Comparison of ENCODE assay signal across 17 cellular contexts in genomic region chr13:111284579-111284978, GRCh38. TPM values are rescaled to one million over a fixed set of nuclear protein-coding genes. Genes with fewer than 3 reads are reported as not detected.
DNase-seq lines count a peak whose midpoint lies in the region; ATAC-seq and TF ChIP-seq lines count a peak whose summit lies in the region.
"Had no signal": no experiment of that assay in that cellular context is flagged by ENCODE, and none has a peak within 500 bp of the region (broad histone marks: within the 10 kb centered on the region; RNA-seq: fewer than 3 reads in every experiment).

No MANE protein-coding gene starts in this region.

- no peak overlapping the region for H3K9ac ChIP-seq in trophoblast cell (ENCODE audit: low read length)

- H3K4me1 Mint-ChIP-seq in endothelial cell (ENCODE audit: unreplicated experiment): peaks cover 4% of the 10 kb centered on the region

- TF ChIP-seq CTCF in endothelial cell (IDR thresholded peaks at IDR 0.05; ENCODE audit: unreplicated experiment) (no peak), GM10266 (IDR thresholded peaks at IDR 0.05; ENCODE audit: control insufficient read depth, insufficient read depth, low read depth, missing control alignments) (no peak), GM10248 (IDR thresholded peaks at IDR 0.05; ENCODE audit: control extremely low read depth, extremely low read depth, low read depth, missing control alignments) (no peak)

- peaks cover 59% of the 10 kb centered on the region for H3K36me3 Mint-ChIP-seq in endothelial cell (ENCODE audit: low read depth, unreplicated experiment)

- no peak overlapping the region for H3K14ac ChIP-seq in trophoblast cell (ENCODE audit: low read length)

- H3K4me3 ChIP-seq in trophoblast cell (ENCODE audit: low read depth, low read length) (peak overlapping the region; percentile 53), aorta (ENCODE audit: low read length in 2 of 2) (no peak overlapping the region)

- H3K9me3 ChIP-seq in trophoblast cell (ENCODE audit: insufficient read depth, low read depth, low read length) (no peaks in the 10 kb centered on the region), aorta (ENCODE audit: control insufficient read depth, low read length) (no peaks in the 10 kb centered on the region)

- H3K36me3 ChIP-seq in trophoblast cell (ENCODE audit: control insufficient read depth in 1 of 2, insufficient read depth in 2 of 2, low read length in 2 of 2) (peaks cover 48 to 61% of the 10 kb centered on the region in 2 experiments), aorta (ENCODE audit: control insufficient read depth in 1 of 2, insufficient read depth in 2 of 2, low read length in 1 of 2) (peaks cover 0 to 7% of the 10 kb centered on the region in 2 donors)

- no peak overlapping the region for H2BK120ac ChIP-seq in trophoblast cell (ENCODE audit: insufficient read depth, low read length, poor library complexity)

- H3K4me3 Mint-ChIP-seq in endothelial cell (ENCODE audit: unreplicated experiment): peak overlapping the region; percentile 17
- H3K4me3 Mint-ChIP-seq: CD14-positive monocyte; CD8-positive, alpha-beta T cell; HFFc6 had no signal

- WGBS in trophoblast cell (ENCODE audit: extremely low coverage, insufficient coverage, insufficient read length): no CpG with 5 or more reads among the region's 14 CpGs
- WGBS in aorta, 2 donors: 45 to 51% methylated on average over 14 of the region's 14 CpGs

- no peak overlapping the region for H2AFZ ChIP-seq in trophoblast cell (ENCODE audit: insufficient read depth, low read length, poor library complexity)

- H3K4ac ChIP-seq in trophoblast cell (ENCODE audit: low read depth, low read length): no peak overlapping the region

- no peak overlapping the region for H4K12ac ChIP-seq in trophoblast cell (ENCODE audit: low read depth, low read length)

- H3K23ac ChIP-seq in trophoblast cell (ENCODE audit: low read length): no peak overlapping the region

- peak; percentile 22 for DNase-seq in NCI-H1092 treated with DMSO at 0.1 percent for 48 hours (lab: John Stamatoyannopoulos, UW)
- DNase-seq in NCI-H1092 (lab: John Stamatoyannopoulos, UW): no peak
- no peak for DNase-seq in endothelial cell (ENCODE audit: low spot score)
- DNase-seq in trophoblast cell: no peak
- no peak for DNase-seq in aorta
- DNase-seq in activated CD8-positive, alpha-beta memory T cell treated with anti-CD3 and anti-CD28 coated beads, Interleukin-2, amount 50 U/mL, for 48 hours: no peak
- no peak for DNase-seq in GM10266 (ENCODE audit: extremely low spot score)
- DNase-seq in GM10248 (ENCODE audit: extremely low spot score): no peak
- DNase-seq: CD8-positive, alpha-beta T cell; COR-L47; DND-41; GDM1; HCEC 1CT; HFFc6 had no signal

- no peak overlapping the region for H3K4me2 ChIP-seq in trophoblast cell (ENCODE audit: low read length)

- H2BK12ac ChIP-seq in trophoblast cell (ENCODE audit: low read length): no peak overlapping the region

- no peak overlapping the region for H3K18ac ChIP-seq in trophoblast cell (ENCODE audit: low read length)

- peaks cover 1% of the 10 kb centered on the region for H3K79me2 ChIP-seq in trophoblast cell (ENCODE audit: control insufficient read depth, insufficient read depth, low read length, poor library complexity)

- no peak overlapping the region for H4K91ac ChIP-seq in trophoblast cell (ENCODE audit: low read depth, low read length)

- POLR2A ChIA-PET in GM10248 (lab: Yijun Ruan, JAX): no interaction called here

- CTCF ChIA-PET in GM10248 (lab: Yijun Ruan, JAX): interaction anchor here (1.0 to 1.5 kb wide), 4 partner anchors 9 to 217 kb away, joined by 3 to 4 read pairs (median 3); no protein-coding TSS in a partner anchor

- no peak overlapping the region for H3K27ac Mint-ChIP-seq in endothelial cell (ENCODE audit: unreplicated experiment)
- H3K27ac Mint-ChIP-seq: HFFc6 had no signal

- peaks cover 13% of the 10 kb centered on the region for H3K27me3 Mint-ChIP-seq in endothelial cell (ENCODE audit: unreplicated experiment)

- H4K8ac ChIP-seq in trophoblast cell (ENCODE audit: low read depth, low read length): no peak overlapping the region

- no peaks in the 10 kb centered on the region for H3K9me3 Mint-ChIP-seq in endothelial cell (ENCODE audit: unreplicated experiment)
- H3K9me3 Mint-ChIP-seq: CD8-positive, alpha-beta T cell; HFFc6 had no signal

- no peak overlapping the region for H3K27ac ChIP-seq in trophoblast cell (ENCODE audit: low read depth, low read length)
- peak overlapping the region; percentile 68 to 89 for H3K27ac ChIP-seq in aorta (ENCODE audit: low read depth in 1 of 2, low read length in 2 of 2)
- H3K27ac ChIP-seq: 22Rv1 had no signal

- no peak for ATAC-seq in aorta (ENCODE audit: low FRiP score)
- ATAC-seq: CD8-positive, alpha-beta T cell had no signal

- no peak overlapping the region for H2BK5ac ChIP-seq in trophoblast cell (ENCODE audit: low read depth, low read length, poor library complexity)

- no peak overlapping the region for H2AK5ac ChIP-seq in trophoblast cell (ENCODE audit: low read length)

- intact Hi-C loops in aorta (cut with DNase I): loop anchor here (10.0 kb wide), 2 partner anchors 170 to 370 kb away; partner anchors contain the start of genes ANKRD10 (in 1 of the 2) and ARHGEF7 (in 1 of the 2)

- H3K4me1 ChIP-seq in trophoblast cell (ENCODE audit: control insufficient read depth in 1 of 2, insufficient read depth in 2 of 2, low read length in 2 of 2) (no peaks in the 10 kb centered on the region), aorta (ENCODE audit: control insufficient read depth in 1 of 2, insufficient read depth in 2 of 2, low read length in 2 of 2) (peaks cover 3 to 7% of the 10 kb centered on the region in 2 donors)

- H3K27me3 ChIP-seq in trophoblast cell (ENCODE audit: insufficient read depth, low read length): no peaks in the 10 kb centered on the region
- H3K27me3 ChIP-seq in aorta (ENCODE audit: control insufficient read depth in 1 of 2, insufficient read depth in 2 of 2, low read length in 1 of 2): no peaks in the 10 kb centered on the region

- H3K79me1 ChIP-seq in trophoblast cell (ENCODE audit: low read length): no peaks in the 10 kb centered on the region

RNA-seq across cellular contexts. Expression of gene TEX29, which starts 35.9 kb away (rescaled TPM):
- total RNA-seq in endothelial cell (ENCODE audit: unreplicated experiment) (0.54 TPM), aorta (1 to 10 TPM in 1 of 2 donors, under 1 TPM in 1; 0.96 to 1.8 TPM)
- polyA plus RNA-seq in trophoblast cell (2013): 0.17 and 0.30 TPM in 2 replicates
- polyA plus RNA-seq in aorta: 1 to 10 TPM; 1.6 to 5.5 TPM
- total RNA-seq: H4 had no signal
